8 cellular contexts compared by ENCODE assay signal in genomic region chr2:64988420-64989125, GRCh38. TPM values are rescaled to one million over a fixed set of nuclear protein-coding genes. Genes with fewer than 3 reads are reported as not detected.
A peak's percentile ranks its signal among the peaks of the same experiment; 100 is the strongest.
DNase-seq lines count a peak whose midpoint lies in the region; ATAC-seq and TF ChIP-seq lines count a peak whose summit lies in the region.

No MANE protein-coding gene starts in this region.

- H3K27ac Mint-ChIP-seq in natural killer cell: peak overlapping the region; percentile 37 to 63

- H3K4me1 Mint-ChIP-seq in activated T-cell treated with anti-CD3 and anti-CD28 coated beads, Interleukin-2, amount 50 U/mL, for 4 hours (ENCODE audit: low read depth): peaks cover 27% of the 10 kb centered on the region
- H3K4me1 Mint-ChIP-seq in natural killer cell: peaks cover 35 to 42% of the 10 kb centered on the region in 2 donors

- peak; percentile 54 for DNase-seq in CMK (ENCODE audit: low read depth)
- peak; percentile 18 for DNase-seq in activated T-cell treated with anti-CD3 and anti-CD28 coated beads, Interleukin-2, amount 50 U/mL, for 4 hours
- DNase-seq in fibroblast of mammary gland (ENCODE audit: low read depth): peak; percentile 87
- peak; percentile 40 for DNase-seq in natural killer cell

- H2AFZ ChIP-seq in OCI-LY3 (ENCODE audit: low read depth, low read length): no peak overlapping the region

- H3K4me3 ChIP-seq in OCI-LY3 (ENCODE audit: low read length) (peak overlapping the region; percentile 87), fibroblast of mammary gland (ENCODE audit: control insufficient read depth, low read depth, low read length) (peak overlapping the region; percentile 66), subcutaneous abdominal adipose tissue (ENCODE audit: low read depth in 1 of 5, low read length in 5 of 5) (peak overlapping the region; percentile 76 to 84 (median 79))

- peaks cover 3% of the 10 kb centered on the region for H3K36me3 Mint-ChIP-seq in activated T-cell treated with anti-CD3 and anti-CD28 coated beads, Interleukin-2, amount 50 U/mL, for 4 hours (ENCODE audit: insufficient read depth)
- no peaks in the 10 kb centered on the region for H3K36me3 Mint-ChIP-seq in natural killer cell

- peak; percentile 35 for TF ChIP-seq CTCF in OCI-LY3 (IDR thresholded peaks at IDR 0.05; ENCODE audit: low read depth, low read length)
- TF ChIP-seq CTCF in fibroblast of mammary gland (conservative IDR thresholded peaks at IDR 0.05; ENCODE audit: control insufficient read depth, insufficient read depth, low read depth, low read length): no peak
- TF ChIP-seq CTCF in natural killer cell (IDR thresholded peaks at IDR 0.05): peak; percentile 28

- intact Hi-C loops in natural killer cell (cut with micrococcal nuclease): loop anchor here (1.0 to 5.0 kb wide), 4 partner anchors 41 to 662 kb away; no protein-coding TSS in a partner anchor

- H3K4me3 Mint-ChIP-seq in activated T-cell treated with anti-CD3 and anti-CD28 coated beads, Interleukin-2, amount 50 U/mL, for 4 hours: peak overlapping the region; percentile 79
- peak overlapping the region; percentile 84 for H3K4me3 Mint-ChIP-seq in natural killer cell

- H3K27ac ChIP-seq in OCI-LY3 (ENCODE audit: low read length): peak overlapping the region; percentile 90
- peak overlapping the region; percentile 84 for H3K27ac ChIP-seq in subcutaneous abdominal adipose tissue (ENCODE audit: low read depth, low read length)

- H4K20me1 ChIP-seq in OCI-LY3 (ENCODE audit: insufficient read depth, low read length): peaks cover 31% of the 10 kb centered on the region

- H3K27me3 ChIP-seq in OCI-LY3 (ENCODE audit: low read depth, low read length) (no peaks in the 10 kb centered on the region), subcutaneous abdominal adipose tissue (ENCODE audit: control insufficient read depth in 5 of 5, insufficient read depth in 4 of 5, low read length in 5 of 5) (no peaks in the 10 kb centered on the region)

- no peaks in the 10 kb centered on the region for H3K9me3 ChIP-seq in OCI-LY3 (ENCODE audit: insufficient read depth, low read length)
- no peaks in the 10 kb centered on the region for H3K9me3 ChIP-seq in subcutaneous abdominal adipose tissue (ENCODE audit: control insufficient read depth in 5 of 5, low read length in 5 of 5)

- ATAC-seq in GM19372 (IDR thresholded peaks at IDR 0.05; ENCODE audit: low read depth, unreplicated experiment) (peak; percentile 33), HG03521 (IDR thresholded peaks at IDR 0.05; ENCODE audit: unreplicated experiment) (peak; percentile 27), natural killer cell (peak; percentile 48 to 64 (median 51))
- peak; percentile 47 to 54 for ATAC-seq in activated T-cell treated with anti-CD3 and anti-CD28 coated beads, Interleukin-2, amount 50 U/mL, for 4 hours

- H3K4me2 ChIP-seq in OCI-LY3 (ENCODE audit: low read length): peak overlapping the region; percentile 95

- H3K36me3 ChIP-seq in OCI-LY3 (replicated peaks; ENCODE audit: low read depth, low read length): peaks cover 9% of the 10 kb centered on the region
- H3K36me3 ChIP-seq in subcutaneous abdominal adipose tissue (ENCODE audit: control insufficient read depth in 5 of 5, insufficient read depth in 5 of 5, low read length in 5 of 5): no peaks in the 10 kb centered on the region

- H3K4me1 ChIP-seq in OCI-LY3 (ENCODE audit: low read length): peaks cover 61% of the 10 kb centered on the region
- H3K4me1 ChIP-seq in subcutaneous abdominal adipose tissue (ENCODE audit: control insufficient read depth in 5 of 5, insufficient read depth in 5 of 5, low read length in 5 of 5): peaks cover 0 to 28% (median 21%) of the 10 kb centered on the region in 5 donors

- peaks cover 48% of the 10 kb centered on the region for H3K79me2 ChIP-seq in OCI-LY3 (ENCODE audit: low read length)

- peaks cover 2% of the 10 kb centered on the region for H3K27me3 Mint-ChIP-seq in activated T-cell treated with anti-CD3 and anti-CD28 coated beads, Interleukin-2, amount 50 U/mL, for 4 hours (ENCODE audit: low read depth)
- H3K27me3 Mint-ChIP-seq in natural killer cell (ENCODE audit: low read depth in 2 of 2): no peaks in the 10 kb centered on the region

- H3K9ac ChIP-seq in OCI-LY3 (ENCODE audit: low read length): peak overlapping the region; percentile 97
- H3K9ac ChIP-seq in subcutaneous abdominal adipose tissue (ENCODE audit: low read length in 5 of 5): peak overlapping the region; percentile 44 to 77 (median 71)

- no peaks in the 10 kb centered on the region for H3K9me3 Mint-ChIP-seq in activated T-cell treated with anti-CD3 and anti-CD28 coated beads, Interleukin-2, amount 50 U/mL, for 4 hours
- H3K9me3 Mint-ChIP-seq in natural killer cell: no peaks in the 10 kb centered on the region

RNA-seq across cellular contexts. Expression of gene SLC1A4, which starts 0.6 kb away (rescaled TPM):
- 10 to 100 TPM in 1 of 3 donors, 1 to 10 TPM in 2; 6.2 to 16.7 (median 9.6) TPM for total RNA-seq in activated T-cell treated with anti-CD3 and anti-CD28 coated beads, Interleukin-2, amount 50 U/mL, for 4 hours
- total RNA-seq in natural killer cell: 10 to 100 TPM in 1 of 3 donors, 1 to 10 TPM in 2; 3.9 to 13.8 (median 5.6) TPM

Comparison
In these comparisons a context has a peak if more than half of its experiments do, and no peak if none do; other contexts are left out.
1. Peak in every context shown above with its lines: DNase-seq, ATAC-seq, H3K4me3 ChIP-seq and H3K27ac ChIP-seq.
2. DNase-seq: peak in every context shown above with its lines; median percentile 87 in fibroblast of mammary gland; 54 in CMK; 40 in natural killer cell; 18 in activated T-cell treated with anti-CD3 and anti-CD28 coated beads, Interleukin-2, amount 50 U/mL, for 4 hours.